9 cellular contexts compared by ENCODE assay signal in the genomic region with DNA sequence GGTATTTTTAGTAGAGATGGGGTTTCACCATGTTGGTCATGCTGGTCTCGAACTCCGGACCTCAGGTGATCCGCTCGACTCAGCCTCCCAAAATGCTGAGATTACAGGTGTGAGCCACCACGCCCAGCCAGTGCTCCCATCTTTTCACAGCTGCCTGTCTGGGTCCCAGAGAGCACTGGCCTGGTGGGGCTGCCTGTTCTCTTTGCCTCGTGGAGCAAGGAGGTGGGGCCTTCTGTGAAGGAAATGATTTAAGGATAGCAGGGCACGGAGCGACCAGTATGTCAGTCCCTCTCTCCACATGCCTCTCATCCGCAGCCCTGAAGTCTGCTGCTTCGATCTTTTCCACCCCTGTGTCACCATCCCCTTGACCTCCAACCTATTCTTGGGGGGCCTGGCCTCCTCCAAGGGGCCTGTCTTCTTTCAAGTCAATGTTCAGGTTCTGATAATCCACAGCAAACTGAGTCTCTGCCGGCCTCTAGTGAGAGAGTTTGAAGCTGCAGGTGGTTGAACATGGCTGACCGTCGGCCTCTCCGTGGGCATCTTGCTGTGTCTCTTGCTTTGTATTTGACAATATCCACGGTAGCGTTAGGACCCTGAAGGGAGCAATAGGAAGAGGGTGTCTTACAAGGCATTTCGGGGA. TPM values are rescaled to one million over a fixed set of nuclear protein-coding genes. Genes with fewer than 3 reads are reported as not detected.
DNase-seq lines count a peak whose midpoint lies in the region; TF ChIP-seq lines count a peak whose summit lies in the region.
"Had no signal": no experiment of that assay in that cellular context is flagged by ENCODE, and none has a peak within 500 bp of the region (broad histone marks: within the 10 kb centered on the region; RNA-seq: fewer than 3 reads in every experiment).

No MANE protein-coding gene starts in this region.

- TF ChIP-seq CTCF in Calu3 (IDR thresholded peaks at IDR 0.05; ENCODE audit: unreplicated experiment) (peak; percentile 38), dorsolateral prefrontal cortex (IDR thresholded peaks at IDR 0.05 in 54 of 56, conservative IDR thresholded peaks at IDR 0.05 in 2 of 56; ENCODE audit: low read depth in 1 of 56, partially characterized antibody in 56 of 56) (peak in 53 of 56 donors; percentile 32 to 81 (median 58))

- peak overlapping the region; percentile 7 for H3K27ac Mint-ChIP-seq in Calu3 (ENCODE audit: unreplicated experiment)
- H3K27ac Mint-ChIP-seq: immature natural killer cell had no signal

- H3K4me3 ChIP-seq in dorsolateral prefrontal cortex (peak overlapping the region in 7 of 59 donors; percentile 7 to 55 (median 43)), MG63 (no peak overlapping the region)

- peak overlapping the region in 58 of 59 donors; percentile 38 to 98 (median 92) for H3K27ac ChIP-seq in dorsolateral prefrontal cortex

- intact Hi-C loops in Calu3 (cut with micrococcal nuclease; ENCODE audit: unreplicated experiment) (no loop called here), dorsolateral prefrontal cortex (cut with DNase I) (loop anchor here (1.0 to 5.0 kb wide), 4 partner anchors 36 to 63 kb away; partner anchors contain the start of gene EFHD1 (in 2 of the 2))

- BruUV-seq in Calu3 (replicated peaks; lab: Mats Ljungman, UMichigan) = no TSS peak

- DNase-seq in Calu3 (peak; percentile 20), NCI-H460 (ENCODE audit: extremely low read depth, low read depth) (peak; percentile 30), dorsolateral prefrontal cortex (peak in 5 of 10 donors; percentile 32 to 72 (median 56)), myocyte (ENCODE audit: low read depth) (peak; percentile 53), NCI-H1105 (lab: John Stamatoyannopoulos, UW) (no peak), LoVo (ENCODE audit: low spot score) (no peak), NCI-H2107 (lab: John Stamatoyannopoulos, UW) (no peak), MG63 (no peak)
- DNase-seq: immature natural killer cell had no signal

- no peaks in the 10 kb centered on the region for H3K36me3 Mint-ChIP-seq in Calu3 (ENCODE audit: insufficient read depth, unreplicated experiment)

- no peaks in the 10 kb centered on the region for H3K36me3 ChIP-seq in MG63

- no peaks in the 10 kb centered on the region for H3K9me3 ChIP-seq in MG63

- CTCF ChIA-PET in Calu3 (lab: Charles Lee) = interaction anchor here (0.6 to 1.6 kb wide), 4 partner anchors 11 to 58 kb away, joined by 3 to 6 read pairs (median 4); no protein-coding TSS in a partner anchor

- H3K4me3 Mint-ChIP-seq in Calu3 (ENCODE audit: low read depth, unreplicated experiment) = no peak overlapping the region
- H3K4me3 Mint-ChIP-seq: immature natural killer cell had no signal

- no peaks in the 10 kb centered on the region for H3K9me3 Mint-ChIP-seq in Calu3 (ENCODE audit: low read depth, unreplicated experiment)
- H3K9me3 Mint-ChIP-seq: immature natural killer cell had no signal

- no peaks in the 10 kb centered on the region for H3K27me3 Mint-ChIP-seq in Calu3 (ENCODE audit: unreplicated experiment)

- no peaks in the 10 kb centered on the region for H3K27me3 ChIP-seq in dorsolateral prefrontal cortex
- H3K27me3 ChIP-seq in MG63 = no peaks in the 10 kb centered on the region

- peaks cover 16% of the 10 kb centered on the region for H3K4me1 Mint-ChIP-seq in Calu3 (ENCODE audit: low read depth, unreplicated experiment)
- H3K4me1 Mint-ChIP-seq: immature natural killer cell had no signal

RNA-seq across cellular contexts. Expression of gene GIGYF2, which starts 28.2 kb away (rescaled TPM):
- total RNA-seq in Calu3 (2022) (70.0 and 72.2 TPM in 2 replicates), dorsolateral prefrontal cortex (100 to 1,000 TPM in 75 of 120 experiments, 10 to 100 TPM in 45; 78.1 to 153 (median 103) TPM), myocyte (63.3 and 67.8 TPM in 2 replicates)
- total RNA-seq in NCI-H460 (2014; rRNA removed; shearing (Covaris generic)) = 51.4 and 64.3 TPM in 2 replicates
- polyA plus RNA-seq in NCI-H460 (2014; cell fraction: nucleus; rRNA removed) = 55.7 and 58.1 TPM in 2 replicates
- polyA plus RNA-seq in myocyte (2012) = 26.2 TPM
- total RNA-seq in MG63 (2014; rRNA removed; shearing (Covaris generic); ENCODE audit: low replicate concordance) = 32.9 and 37.4 TPM in 2 replicates

RNA-seq across cellular contexts. Expression of gene EFHD1, which starts 35.5 kb away (rescaled TPM):
- total RNA-seq in Calu3 (2022) (0.27 and 0.47 TPM in 2 replicates), dorsolateral prefrontal cortex (100 to 1,000 TPM in 103 of 120 experiments, 10 to 100 TPM in 17; 50.7 to 624 (median 173) TPM), myocyte (0.29 TPM in 1 of 2 replicates, not detected in the other)
- total RNA-seq in NCI-H460 (2014; rRNA removed; shearing (Covaris generic)) = 0.10 TPM in 1 of 2 replicates, not detected in the other
- polyA plus RNA-seq in NCI-H460 (2014; cell fraction: nucleus; rRNA removed) = not detected in 2 replicates
- 0.72 TPM for polyA plus RNA-seq in myocyte (2012)
- total RNA-seq in MG63 (2014; rRNA removed; shearing (Covaris generic); ENCODE audit: low replicate concordance) = not detected in 2 replicates

Comparison
In these comparisons a context has a peak if more than half of its experiments do, and no peak if none do; other contexts are left out.
1. DNase-seq: peak in Calu3 (single experiment), NCI-H460 (single experiment) and myocyte (single experiment); none in NCI-H1105 (single experiment), LoVo (single experiment), NCI-H2107 (single experiment) and MG63 (single experiment).
2. RNA of gene EFHD1, which starts 35.5 kb away (total RNA-seq): 50.7 to 624 TPM in dorsolateral prefrontal cortex; 0.27 to 0.47 TPM in Calu3, 0.29 TPM in myocyte, 0.10 TPM in NCI-H460 and not detected in MG63; every median in the first group is over 10 times any median in the second.